ENCODE assay signal across 9 cellular contexts in genomic region chr9:96646081-96646991, GRCh38. TPM values are rescaled to one million over a fixed set of nuclear protein-coding genes. Genes with fewer than 3 reads are reported as not detected.
DNase-seq lines count a peak whose midpoint lies in the region; ATAC-seq and TF ChIP-seq lines count a peak whose summit lies in the region.
"Had no signal": no experiment of that assay in that cellular context is flagged by ENCODE, and none has a peak within 500 bp of the region (broad histone marks: within the 10 kb centered on the region; RNA-seq: fewer than 3 reads in every experiment).

No MANE protein-coding gene starts in this region.

- H3K4me3 Mint-ChIP-seq in stimulated activated naive B cell treated with anti-CD40 and anti-IgM and Interleukin-4, amounts not matched to agents 10 μg/mL and 1 μg/mL and 100 μg/mL, for 72 hours: peak overlapping the region in 1 of 2 donors; percentile 64
- no peak overlapping the region for H3K4me3 Mint-ChIP-seq in effector memory CD8-positive, alpha-beta T cell
- no peak overlapping the region for H3K4me3 Mint-ChIP-seq in mesothelial cell of epicardium

- H3K36me3 Mint-ChIP-seq in stimulated activated naive B cell treated with anti-CD40 and anti-IgM and Interleukin-4, amounts not matched to agents 10 μg/mL and 1 μg/mL and 100 μg/mL, for 72 hours: peaks cover 16 to 30% of the 10 kb centered on the region in 2 donors
- H3K36me3 Mint-ChIP-seq in effector memory CD8-positive, alpha-beta T cell (ENCODE audit: insufficient read depth): peaks cover 63% of the 10 kb centered on the region
- H3K36me3 Mint-ChIP-seq in mesothelial cell of epicardium: peaks cover 12% of the 10 kb centered on the region

- peak; percentile 95 for DNase-seq in GM04503 (ENCODE audit: low read depth)
- peak; percentile 94 for DNase-seq in SIG-M5 treated with dmso at 0.1 percent for 504 hours (lab: John Stamatoyannopoulos, UW; ENCODE audit: unreplicated experiment)
- DNase-seq in globus pallidus (ENCODE audit: low spot score): peak; percentile 31
- peak; percentile 25 for DNase-seq in stimulated activated naive B cell treated with anti-CD40 and anti-IgM and Interleukin-4, amounts not matched to agents 10 μg/mL and 1 μg/mL and 100 μg/mL, for 72 hours
- no peak for DNase-seq in kidney tubule cell (ENCODE audit: low spot score)
- DNase-seq in effector memory CD8-positive, alpha-beta T cell: no peak
- DNase-seq in mesothelial cell of epicardium (ENCODE audit: low spot score in 2 of 2, unreplicated experiment in 2 of 2): no peak
- no peak for DNase-seq in NCI-H510A treated with DMSO at 0.1 percent for 48 hours (lab: John Stamatoyannopoulos, UW)
- DNase-seq: NCI-H187 had no signal

- no peaks in the 10 kb centered on the region for H3K9me3 Mint-ChIP-seq in stimulated activated naive B cell treated with anti-CD40 and anti-IgM and Interleukin-4, amounts not matched to agents 10 μg/mL and 1 μg/mL and 100 μg/mL, for 72 hours
- H3K9me3 Mint-ChIP-seq in effector memory CD8-positive, alpha-beta T cell: no peaks in the 10 kb centered on the region
- no peaks in the 10 kb centered on the region for H3K9me3 Mint-ChIP-seq in mesothelial cell of epicardium

- no peak for TF ChIP-seq CTCF in mesothelial cell of epicardium (IDR thresholded peaks at IDR 0.05; ENCODE audit: unreplicated experiment)

- peak overlapping the region; percentile 33 for H3K27ac Mint-ChIP-seq in stimulated activated naive B cell treated with anti-CD40 and anti-IgM and Interleukin-4, amounts not matched to agents 10 μg/mL and 1 μg/mL and 100 μg/mL, for 72 hours
- H3K27ac Mint-ChIP-seq in effector memory CD8-positive, alpha-beta T cell: no peak overlapping the region
- H3K27ac Mint-ChIP-seq in mesothelial cell of epicardium: no peak overlapping the region

- ATAC-seq in stimulated activated naive B cell treated with anti-CD40 and anti-IgM and Interleukin-4, amounts not matched to agents 10 μg/mL and 1 μg/mL and 100 μg/mL, for 72 hours (replicated peaks): peak; percentile 99 to 100
- ATAC-seq in effector memory CD8-positive, alpha-beta T cell (replicated peaks): no peak

- H3K4me1 Mint-ChIP-seq in stimulated activated naive B cell treated with anti-CD40 and anti-IgM and Interleukin-4, amounts not matched to agents 10 μg/mL and 1 μg/mL and 100 μg/mL, for 72 hours: peaks cover 4 to 18% of the 10 kb centered on the region in 2 donors
- H3K4me1 Mint-ChIP-seq in effector memory CD8-positive, alpha-beta T cell (ENCODE audit: low read depth in 2 of 2): no peaks in the 10 kb centered on the region
- no peaks in the 10 kb centered on the region for H3K4me1 Mint-ChIP-seq in mesothelial cell of epicardium

- no peaks in the 10 kb centered on the region for H3K27me3 Mint-ChIP-seq in stimulated activated naive B cell treated with anti-CD40 and anti-IgM and Interleukin-4, amounts not matched to agents 10 μg/mL and 1 μg/mL and 100 μg/mL, for 72 hours
- no peaks in the 10 kb centered on the region for H3K27me3 Mint-ChIP-seq in effector memory CD8-positive, alpha-beta T cell
- no peaks in the 10 kb centered on the region for H3K27me3 Mint-ChIP-seq in mesothelial cell of epicardium (ENCODE audit: low read depth)

RNA-seq across cellular contexts. Expression of gene PRXL2C, which starts 8.8 kb away (rescaled TPM):
- 4.6 to 4.7 TPM (median 4.7 TPM) in 3 replicates for total RNA-seq in mesothelial cell of epicardium

RNA-seq across cellular contexts. Expression of gene CDC14B, which starts 26.7 kb away (rescaled TPM):
- 39.0 to 40.1 TPM (median 39.3 TPM) in 3 replicates for total RNA-seq in mesothelial cell of epicardium

Comparison
In these comparisons a context has a peak if more than half of its experiments do, and no peak if none do; other contexts are left out.
1. DNase-seq: peak in GM04503 (single experiment), SIG-M5 treated with dmso at 0.1 percent for 504 hours (single experiment), globus pallidus (single experiment) and stimulated activated naive B cell treated with anti-CD40 and anti-IgM and Interleukin-4, amounts not matched to agents 10 μg/mL and 1 μg/mL and 100 μg/mL, for 72 hours (single experiment); none in kidney tubule cell (single experiment), effector memory CD8-positive, alpha-beta T cell (0 of 3), mesothelial cell of epicardium (0 of 2) and NCI-H510A treated with DMSO at 0.1 percent for 48 hours (single experiment).